ENCODE assay signal across 13 cellular contexts in the genomic region with DNA sequence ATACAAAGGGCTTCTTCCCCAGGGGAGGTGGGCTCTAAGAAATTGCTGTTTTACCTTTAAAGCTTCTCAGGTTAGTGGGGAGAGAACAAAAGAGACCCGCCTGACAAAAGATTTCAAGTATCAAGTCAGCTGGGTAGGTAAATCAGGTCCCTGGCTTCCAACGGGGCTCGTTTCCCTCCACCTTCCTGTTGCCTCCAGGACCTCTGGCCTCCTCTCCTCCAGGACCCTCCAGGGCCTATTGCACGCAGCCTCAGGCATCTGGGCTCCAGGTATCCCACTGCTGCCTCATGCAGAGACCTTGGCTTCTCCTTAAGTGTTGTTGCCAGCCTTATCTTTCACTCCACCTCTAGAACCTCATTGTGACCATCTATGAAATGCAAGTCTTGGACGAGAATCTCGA. TPM values are rescaled to one million over a fixed set of nuclear protein-coding genes. Genes with fewer than 3 reads are reported as not detected.
DNase-seq lines count a peak whose midpoint lies in the region; TF ChIP-seq lines count a peak whose summit lies in the region.
"Had no signal": no experiment of that assay in that cellular context is flagged by ENCODE, and none has a peak within 500 bp of the region (broad histone marks: within the 10 kb centered on the region; RNA-seq: fewer than 3 reads in every experiment).

No MANE protein-coding gene starts in this region.

- H3K36me3 ChIP-seq in CD4-positive, alpha-beta memory T cell (ENCODE audit: insufficient read depth, low read length): no peaks in the 10 kb centered on the region
- H3K36me3 ChIP-seq in adipocyte (ENCODE audit: control insufficient read depth, insufficient read depth, low read length, severe bottlenecking): peaks cover 20% of the 10 kb centered on the region

- no peak for TF ChIP-seq CTCF in HFFc6 (IDR thresholded peaks at IDR 0.05)
- TF ChIP-seq CTCF in neural crest cell (conservative IDR thresholded peaks at IDR 0.05): no peak
- no peak for TF ChIP-seq CTCF in GM10266 (IDR thresholded peaks at IDR 0.05; ENCODE audit: control insufficient read depth, insufficient read depth, low read depth, missing control alignments)

- no peak overlapping the region for H3K27ac ChIP-seq in CD4-positive, alpha-beta memory T cell (ENCODE audit: low read depth, low read length)

- peaks cover 5 to 9% of the 10 kb centered on the region in 2 donors for H3K36me3 Mint-ChIP-seq in CD4-positive, alpha-beta memory T cell
- peaks cover 27% of the 10 kb centered on the region; the same call in 1 of the 2 replicates for H3K36me3 Mint-ChIP-seq in HFFc6 (ENCODE audit: low read depth)
- peaks cover 4% of the 10 kb centered on the region for H3K36me3 Mint-ChIP-seq in neural crest cell (ENCODE audit: low read depth)

- DNase-seq in CD4-positive, alpha-beta memory T cell: no peak
- no peak for DNase-seq in HFFc6
- DNase-seq in adipocyte (ENCODE audit: low read depth): no peak
- no peak for DNase-seq in neural crest cell (ENCODE audit: low read depth, low spot score)
- DNase-seq in GM10266 (ENCODE audit: extremely low spot score): no peak
- DNase-seq in ecto neural progenitor cell (ENCODE audit: low spot score): no peak
- DNase-seq in OCI-M1 (lab: John Stamatoyannopoulos, UW): no peak
- DNase-seq: activated effector memory CD4-positive, alpha-beta T cell treated with anti-CD3 and anti-CD28 coated beads, Interleukin-2, amount 50 U/mL, for 16 hours; Kasumi-1; NCI-H2171 treated with DMSO at 0.1 percent for 48 hours; nucleus accumbens; stimulated activated CD4-positive, alpha-beta T cell treated with anti-CD3 and anti-CD28 coated beads, Interleukin-4, amount 100 ng/mL, for 24 hours; substantia nigra had no signal

- intact Hi-C loops in CD4-positive, alpha-beta memory T cell (cut with micrococcal nuclease): no loop called here

- H3K4me1 ChIP-seq in CD4-positive, alpha-beta memory T cell (ENCODE audit: insufficient read depth, low read length): peaks cover 63% of the 10 kb centered on the region
- peaks cover 16% of the 10 kb centered on the region for H3K4me1 ChIP-seq in adipocyte (ENCODE audit: control insufficient read depth, insufficient read depth, low read length)

- H3K9ac ChIP-seq in adipocyte (ENCODE audit: low read length): no peak overlapping the region

- H3K4me1 Mint-ChIP-seq in CD4-positive, alpha-beta memory T cell: peaks cover 46 to 81% (median 63%) of the 10 kb centered on the region in 4 donors
- H3K4me1 Mint-ChIP-seq in HFFc6 (ENCODE audit: low read depth): peaks cover 38% of the 10 kb centered on the region
- peaks cover 33% of the 10 kb centered on the region for H3K4me1 Mint-ChIP-seq in neural crest cell

- no peaks in the 10 kb centered on the region for H3K9me3 ChIP-seq in CD4-positive, alpha-beta memory T cell (ENCODE audit: control insufficient read depth in 1 of 2, low read length in 2 of 2)
- H3K9me3 ChIP-seq in adipocyte (ENCODE audit: control insufficient read depth, low read length): no peaks in the 10 kb centered on the region

- H3K4me3 Mint-ChIP-seq in CD4-positive, alpha-beta memory T cell: peak overlapping the region in 3 of 8 donors; percentile 15 to 77 (median 57)
- H3K4me3 Mint-ChIP-seq in HFFc6 (peak overlapping the region; percentile 98), neural crest cell (peak overlapping the region; percentile 77)

- peak overlapping the region; percentile 30 to 90 (median 86) for H3K27ac Mint-ChIP-seq in CD4-positive, alpha-beta memory T cell
- H3K27ac Mint-ChIP-seq in HFFc6 (peak overlapping the region; percentile 84; the same call in 1 of the 2 replicates), neural crest cell (ENCODE audit: unreplicated experiment) (no peak overlapping the region)

- POLR2A ChIA-PET in CD4-positive, alpha-beta memory T cell (lab: Charles Lee; ENCODE audit: partially characterized antibody): no interaction called here

- CTCF ChIA-PET in CD4-positive, alpha-beta memory T cell (lab: Charles Lee; ENCODE audit: partially characterized antibody): interaction anchor here (1.0 kb wide), 1 partner anchor 10 kb away, joined by 3 read pairs; no protein-coding TSS in a partner anchor

- H3K27me3 Mint-ChIP-seq in CD4-positive, alpha-beta memory T cell: no peaks in the 10 kb centered on the region
- peaks cover 3% of the 10 kb centered on the region; the same call in 1 of the 2 replicates for H3K27me3 Mint-ChIP-seq in HFFc6 (ENCODE audit: insufficient read depth)
- peaks cover 4% of the 10 kb centered on the region for H3K27me3 Mint-ChIP-seq in neural crest cell (ENCODE audit: low read depth)

- H3K4me3 ChIP-seq in CD4-positive, alpha-beta memory T cell (ENCODE audit: low read length in 2 of 2): no peak overlapping the region
- peak overlapping the region; percentile 94 for H3K4me3 ChIP-seq in adipocyte (ENCODE audit: low read length)

- H3K9me3 Mint-ChIP-seq in CD4-positive, alpha-beta memory T cell: no peaks in the 10 kb centered on the region
- H3K9me3 Mint-ChIP-seq in HFFc6 (no peaks in the 10 kb centered on the region), neural crest cell (no peaks in the 10 kb centered on the region)

- no peaks in the 10 kb centered on the region for H3K27me3 ChIP-seq in CD4-positive, alpha-beta memory T cell (ENCODE audit: insufficient read depth, low read length)
- H3K27me3 ChIP-seq in adipocyte (replicated peaks; ENCODE audit: control insufficient read depth, insufficient read depth, low read length): no peaks in the 10 kb centered on the region

RNA-seq across cellular contexts. Expression of gene BNIP3, which starts 2.9 kb away (rescaled TPM):
- total RNA-seq in CD4-positive, alpha-beta memory T cell: 10 to 100 TPM; 29.8 to 31.7 TPM
- 10 to 100 TPM; 33.6 to 37.0 TPM for polyA plus RNA-seq in CD4-positive, alpha-beta memory T cell
- 100 to 1,000 TPM in 1 of 6 experiments, 10 to 100 TPM in 5; 71.0 to 107 (median 78.3) TPM for total RNA-seq in HFFc6 (2021; fragmentation: NEBNext Ultra II Directional; extraction: Animal tissue kit (Norgen Biotek cat#: 25700))
- 26.1 and 33.1 TPM in 2 replicates for total RNA-seq in neural crest cell
